In the genomic region with DNA sequence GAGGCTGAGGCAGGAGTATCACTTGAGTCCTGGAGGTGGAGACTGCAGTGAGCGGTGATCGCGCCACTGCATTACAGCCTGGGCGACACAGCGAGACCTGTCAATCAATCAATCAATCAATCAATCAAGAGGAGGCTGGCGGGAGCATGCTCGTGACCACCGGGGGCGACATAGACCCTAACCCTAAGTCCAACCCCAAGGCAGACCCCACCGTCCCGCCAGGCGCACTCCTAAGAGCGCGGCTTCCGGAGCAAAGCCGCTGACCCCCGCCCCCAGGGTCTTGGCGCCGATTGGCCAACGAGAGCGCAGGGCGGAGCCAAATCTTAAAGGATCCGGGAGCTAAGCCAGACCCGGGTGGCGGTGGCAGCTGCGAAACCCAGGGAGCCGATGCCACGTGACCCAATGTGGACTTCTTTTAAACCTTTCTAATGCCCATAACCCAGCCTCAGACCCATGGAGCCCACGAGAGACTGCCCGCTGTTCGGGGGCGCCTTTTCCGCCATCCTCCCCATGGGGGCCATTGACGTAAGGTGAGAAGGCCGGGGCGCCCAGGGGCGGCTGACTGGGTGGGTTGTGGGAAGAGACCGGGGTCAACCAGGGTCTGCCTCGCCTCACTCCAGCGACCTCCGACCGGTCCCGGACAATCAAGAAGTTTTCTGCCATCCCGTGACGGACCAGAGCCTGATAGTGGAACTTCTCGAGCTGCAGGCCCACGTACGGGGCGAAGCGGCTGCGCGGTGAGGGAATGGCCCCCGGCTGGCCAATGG, we compare ENCODE assay signal across 1 cellular context.
TF ChIP-seq lines count a peak whose summit lies in the region.

A gene with protein sequence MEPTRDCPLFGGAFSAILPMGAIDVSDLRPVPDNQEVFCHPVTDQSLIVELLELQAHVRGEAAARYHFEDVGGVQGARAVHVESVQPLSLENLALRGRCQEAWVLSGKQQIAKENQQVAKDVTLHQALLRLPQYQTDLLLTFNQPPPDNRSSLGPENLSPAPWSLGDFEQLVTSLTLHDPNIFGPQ (plus strand): TSS at position 335 of the 767 bp plus-strand sequence. CDS start 119 bp downstream, at position 454.

TF ChIP-seq in HepG2, 621 proteins besides CTCF, POLR2A, EP300 and RAD21 (continued from another document and continues in another):
- TF ChIP-seq FUBP1 (CRISPR knock-in tag; IDR thresholded peaks at IDR 0.05; ENCODE audit: borderline replicate concordance), result no peak
- TF ChIP-seq CHCHD3 (CRISPR knock-in tag; IDR thresholded peaks at IDR 0.05), result 0 out of 2 replicates have a peak, but pooled peaks have one; percentile 32
- TF ChIP-seq ZFP90 (CRISPR knock-in tag; IDR thresholded peaks at IDR 0.05; ENCODE audit: borderline replicate concordance), result no peak; the same call in 1 of the 2 replicates
- TF ChIP-seq, protein P1, sequence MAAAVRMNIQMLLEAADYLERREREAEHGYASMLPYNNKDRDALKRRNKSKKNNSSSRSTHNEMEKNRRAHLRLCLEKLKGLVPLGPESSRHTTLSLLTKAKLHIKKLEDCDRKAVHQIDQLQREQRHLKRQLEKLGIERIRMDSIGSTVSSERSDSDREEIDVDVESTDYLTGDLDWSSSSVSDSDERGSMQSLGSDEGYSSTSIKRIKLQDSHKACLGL (CRISPR knock-in tag; IDR thresholded peaks at IDR 0.05), result peak; percentile 42; the same call in 1 of the 2 replicates
- TF ChIP-seq HNF4G (IDR thresholded peaks at IDR 0.05; ENCODE audit: borderline replicate concordance, low read depth, low read length), result no peak
- TF ChIP-seq HNF4G (CRISPR knock-in tag; IDR thresholded peaks at IDR 0.05; ENCODE audit: borderline replicate concordance, low read depth), result no peak
- TF ChIP-seq RXRA (CRISPR knock-in tag; IDR thresholded peaks at IDR 0.05), result 0 out of 2 replicates have a peak, but pooled peaks have one; percentile 39
- TF ChIP-seq FOXM1 (CRISPR knock-in tag; IDR thresholded peaks at IDR 0.05), result no peak
- TF ChIP-seq SRF (IDR thresholded peaks at IDR 0.05; ENCODE audit: low read depth, low read length), result no peak
- no peak for TF ChIP-seq LBX2 (CRISPR knock-in tag; IDR thresholded peaks at IDR 0.05; ENCODE audit: borderline replicate concordance)
- TF ChIP-seq ZNF264 (CRISPR knock-in tag; IDR thresholded peaks at IDR 0.05), result no peak
- TF ChIP-seq SALL2 (CRISPR knock-in tag; IDR thresholded peaks at IDR 0.05), result no peak
- TF ChIP-seq ZMYM3 (CRISPR knock-in tag; IDR thresholded peaks at IDR 0.05), result peak; percentile 65; the same call in 1 of the 2 replicates
- TF ChIP-seq ZSCAN20 (CRISPR knock-in tag; IDR thresholded peaks at IDR 0.05; ENCODE audit: borderline replicate concordance), result no peak
- peak; percentile 81 for TF ChIP-seq RBFOX2 (IDR thresholded peaks at IDR 0.05; ENCODE audit: low read depth, low read length)
- TF ChIP-seq, protein P2, sequence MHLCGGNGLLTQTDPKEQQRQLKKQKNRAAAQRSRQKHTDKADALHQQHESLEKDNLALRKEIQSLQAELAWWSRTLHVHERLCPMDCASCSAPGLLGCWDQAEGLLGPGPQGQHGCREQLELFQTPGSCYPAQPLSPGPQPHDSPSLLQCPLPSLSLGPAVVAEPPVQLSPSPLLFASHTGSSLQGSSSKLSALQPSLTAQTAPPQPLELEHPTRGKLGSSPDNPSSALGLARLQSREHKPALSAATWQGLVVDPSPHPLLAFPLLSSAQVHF (CRISPR knock-in tag; IDR thresholded peaks at IDR 0.05), result no peak
- TF ChIP-seq ZNF879 (CRISPR knock-in tag; IDR thresholded peaks at IDR 0.05), result 0 out of 2 replicates have a peak, but pooled peaks have one; percentile 60
- TF ChIP-seq, protein P3, sequence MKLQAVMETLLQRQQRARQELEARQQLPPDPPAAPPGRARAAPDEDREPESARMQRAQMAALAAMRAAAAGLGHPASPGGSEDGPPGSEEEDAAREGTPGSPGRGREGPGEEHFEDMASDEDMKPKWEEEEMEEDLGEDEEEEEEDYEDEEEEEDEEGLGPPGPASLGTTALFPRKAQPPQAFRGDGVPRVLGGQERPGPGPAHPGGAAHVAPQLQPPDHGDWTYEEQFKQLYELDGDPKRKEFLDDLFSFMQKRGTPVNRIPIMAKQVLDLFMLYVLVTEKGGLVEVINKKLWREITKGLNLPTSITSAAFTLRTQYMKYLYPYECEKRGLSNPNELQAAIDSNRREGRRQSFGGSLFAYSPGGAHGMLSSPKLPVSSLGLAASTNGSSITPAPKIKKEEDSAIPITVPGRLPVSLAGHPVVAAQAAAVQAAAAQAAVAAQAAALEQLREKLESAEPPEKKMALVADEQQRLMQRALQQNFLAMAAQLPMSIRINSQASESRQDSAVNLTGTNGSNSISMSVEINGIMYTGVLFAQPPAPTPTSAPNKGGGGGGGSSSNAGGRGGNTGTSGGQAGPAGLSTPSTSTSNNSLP (IDR thresholded peaks at IDR 0.05; ENCODE audit: low read depth, low read length), result no peak
- peak; percentile 47 for TF ChIP-seq UBTF (CRISPR knock-in tag; IDR thresholded peaks at IDR 0.05)
- TF ChIP-seq GRHL1 (CRISPR knock-in tag; conservative IDR thresholded peaks at IDR 0.05), result no peak
- TF ChIP-seq, protein P4, sequence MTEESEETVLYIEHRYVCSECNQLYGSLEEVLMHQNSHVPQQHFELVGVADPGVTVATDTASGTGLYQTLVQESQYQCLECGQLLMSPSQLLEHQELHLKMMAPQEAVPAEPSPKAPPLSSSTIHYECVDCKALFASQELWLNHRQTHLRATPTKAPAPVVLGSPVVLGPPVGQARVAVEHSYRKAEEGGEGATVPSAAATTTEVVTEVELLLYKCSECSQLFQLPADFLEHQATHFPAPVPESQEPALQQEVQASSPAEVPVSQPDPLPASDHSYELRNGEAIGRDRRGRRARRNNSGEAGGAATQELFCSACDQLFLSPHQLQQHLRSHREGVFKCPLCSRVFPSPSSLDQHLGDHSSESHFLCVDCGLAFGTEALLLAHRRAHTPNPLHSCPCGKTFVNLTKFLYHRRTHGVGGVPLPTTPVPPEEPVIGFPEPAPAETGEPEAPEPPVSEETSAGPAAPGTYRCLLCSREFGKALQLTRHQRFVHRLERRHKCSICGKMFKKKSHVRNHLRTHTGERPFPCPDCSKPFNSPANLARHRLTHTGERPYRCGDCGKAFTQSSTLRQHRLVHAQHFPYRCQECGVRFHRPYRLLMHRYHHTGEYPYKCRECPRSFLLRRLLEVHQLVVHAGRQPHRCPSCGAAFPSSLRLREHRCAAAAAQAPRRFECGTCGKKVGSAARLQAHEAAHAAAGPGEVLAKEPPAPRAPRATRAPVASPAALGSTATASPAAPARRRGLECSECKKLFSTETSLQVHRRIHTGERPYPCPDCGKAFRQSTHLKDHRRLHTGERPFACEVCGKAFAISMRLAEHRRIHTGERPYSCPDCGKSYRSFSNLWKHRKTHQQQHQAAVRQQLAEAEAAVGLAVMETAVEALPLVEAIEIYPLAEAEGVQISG (CRISPR knock-in tag; IDR thresholded peaks at IDR 0.05), result 0 out of 2 replicates have a peak, but pooled peaks have one; percentile 27
- TF ChIP-seq RBAK (CRISPR knock-in tag; IDR thresholded peaks at IDR 0.05), result no peak
- TF ChIP-seq, protein P5, sequence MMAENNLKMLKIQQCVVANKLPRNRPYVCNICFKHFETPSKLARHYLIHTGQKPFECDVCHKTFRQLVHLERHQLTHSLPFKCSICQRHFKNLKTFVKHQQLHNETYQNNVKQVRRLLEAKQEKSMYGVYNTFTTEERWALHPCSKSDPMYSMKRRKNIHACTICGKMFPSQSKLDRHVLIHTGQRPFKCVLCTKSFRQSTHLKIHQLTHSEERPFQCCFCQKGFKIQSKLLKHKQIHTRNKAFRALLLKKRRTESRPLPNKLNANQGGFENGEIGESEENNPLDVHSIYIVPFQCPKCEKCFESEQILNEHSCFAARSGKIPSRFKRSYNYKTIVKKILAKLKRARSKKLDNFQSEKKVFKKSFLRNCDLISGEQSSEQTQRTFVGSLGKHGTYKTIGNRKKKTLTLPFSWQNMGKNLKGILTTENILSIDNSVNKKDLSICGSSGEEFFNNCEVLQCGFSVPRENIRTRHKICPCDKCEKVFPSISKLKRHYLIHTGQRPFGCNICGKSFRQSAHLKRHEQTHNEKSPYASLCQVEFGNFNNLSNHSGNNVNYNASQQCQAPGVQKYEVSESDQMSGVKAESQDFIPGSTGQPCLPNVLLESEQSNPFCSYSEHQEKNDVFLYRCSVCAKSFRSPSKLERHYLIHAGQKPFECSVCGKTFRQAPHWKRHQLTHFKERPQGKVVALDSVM (CRISPR knock-in tag; IDR thresholded peaks at IDR 0.05), result peak; percentile 87
- TF ChIP-seq RBM39 (IDR thresholded peaks at IDR 0.05; ENCODE audit: low read depth, low read length, poor library complexity, severe bottlenecking), result peak; percentile 43
- no peak for TF ChIP-seq ZBTB49 (CRISPR knock-in tag; IDR thresholded peaks at IDR 0.05; ENCODE audit: borderline replicate concordance)
- TF ChIP-seq, protein P6, sequence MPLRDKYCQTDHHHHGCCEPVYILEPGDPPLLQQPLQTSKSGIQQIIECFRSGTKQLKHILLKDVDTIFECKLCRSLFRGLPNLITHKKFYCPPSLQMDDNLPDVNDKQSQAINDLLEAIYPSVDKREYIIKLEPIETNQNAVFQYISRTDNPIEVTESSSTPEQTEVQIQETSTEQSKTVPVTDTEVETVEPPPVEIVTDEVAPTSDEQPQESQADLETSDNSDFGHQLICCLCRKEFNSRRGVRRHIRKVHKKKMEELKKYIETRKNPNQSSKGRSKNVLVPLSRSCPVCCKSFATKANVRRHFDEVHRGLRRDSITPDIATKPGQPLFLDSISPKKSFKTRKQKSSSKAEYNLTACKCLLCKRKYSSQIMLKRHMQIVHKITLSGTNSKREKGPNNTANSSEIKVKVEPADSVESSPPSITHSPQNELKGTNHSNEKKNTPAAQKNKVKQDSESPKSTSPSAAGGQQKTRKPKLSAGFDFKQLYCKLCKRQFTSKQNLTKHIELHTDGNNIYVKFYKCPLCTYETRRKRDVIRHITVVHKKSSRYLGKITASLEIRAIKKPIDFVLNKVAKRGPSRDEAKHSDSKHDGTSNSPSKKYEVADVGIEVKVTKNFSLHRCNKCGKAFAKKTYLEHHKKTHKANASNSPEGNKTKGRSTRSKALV (CRISPR knock-in tag; IDR thresholded peaks at IDR 0.05), result no peak
